In the genomic region with DNA sequence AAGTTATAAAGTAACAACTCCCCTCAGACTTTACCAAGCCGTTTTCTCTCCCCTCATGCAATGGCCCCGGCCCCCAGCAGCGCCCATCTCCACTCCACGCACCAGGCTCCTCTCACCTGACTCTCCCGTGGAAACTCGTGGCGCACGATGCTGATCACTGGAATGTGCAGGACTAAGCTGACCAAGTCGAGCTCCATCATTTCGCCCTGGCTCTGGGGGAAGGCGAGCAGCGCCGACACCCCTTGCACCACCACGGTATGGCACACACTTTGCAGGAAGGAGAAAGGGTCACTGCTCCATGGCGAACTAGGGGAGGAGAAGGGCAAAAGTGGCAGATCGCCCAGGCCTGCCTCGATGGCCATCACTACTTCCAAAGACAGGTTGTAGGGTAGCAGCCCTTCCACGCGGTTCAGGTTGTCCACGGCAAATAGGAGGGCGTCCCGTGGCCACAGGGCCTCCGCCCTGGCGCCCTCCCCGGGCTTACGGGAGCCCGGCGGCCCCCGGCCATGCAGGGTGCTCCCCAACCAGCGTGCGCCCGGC, we compare ENCODE assay signal across 17 cellular contexts. TPM values are rescaled to one million over a fixed set of nuclear protein-coding genes. Genes with fewer than 3 reads are reported as not detected.
DNase-seq lines count a peak whose midpoint lies in the region; ATAC-seq and TF ChIP-seq lines count a peak whose summit lies in the region.
"Had no signal": no experiment of that assay in that cellular context is flagged by ENCODE, and none has a peak within 500 bp of the region (broad histone marks: within the 10 kb centered on the region; RNA-seq: fewer than 3 reads in every experiment).

No MANE protein-coding gene starts in this region.

- DNase-seq in heart right ventricle (no peak), Right ventricle myocardium superior (no peak), osteoblast (ENCODE audit: insufficient read length, low spot score, missing footprints) (peak; percentile 13), aorta (peak; percentile 35 to 62), Karpas-422 (no peak), OCI-M1 (lab: John Stamatoyannopoulos, UW) (no peak)
- DNase-seq: activated CD8-positive, alpha-beta memory T cell treated with anti-CD3 and anti-CD28 coated beads for 24 hours; activated effector memory CD4-positive, alpha-beta T cell treated with Interleukin-2 at 50 U/mL for 16 hours; effector CD4-positive, alpha-beta T cell; GDM1; KG1; mesenchymal stem cell had no signal

- H3K9me2 ChIP-seq in Karpas-422 (replicated peaks; ENCODE audit: insufficient read depth, low read length), result no peaks in the 10 kb centered on the region

- H3K4me1 ChIP-seq in heart right ventricle (peaks cover 0 to 19% (median 10%) of the 10 kb centered on the region in 9 donors), osteoblast (ENCODE audit: insufficient read depth, low read length) (no peaks in the 10 kb centered on the region), aorta (ENCODE audit: control insufficient read depth in 1 of 2, insufficient read depth in 2 of 2, low read length in 2 of 2) (no peaks in the 10 kb centered on the region), Karpas-422 (ENCODE audit: low read length) (no peaks in the 10 kb centered on the region)
- H3K4me1 ChIP-seq: Caco-2 had no signal

- H3K79me2 ChIP-seq in osteoblast (ENCODE audit: insufficient read depth, low read length), result no peaks in the 10 kb centered on the region
- no peaks in the 10 kb centered on the region for H3K79me2 ChIP-seq in Karpas-422 (ENCODE audit: low read length)

- H2AFZ ChIP-seq in osteoblast (ENCODE audit: low read length), result no peak overlapping the region
- H2AFZ ChIP-seq in Karpas-422 (ENCODE audit: low read length), result no peak overlapping the region

- H3K4me3 ChIP-seq in heart right ventricle (peak overlapping the region in 9 of 10 donors; percentile 39 to 59 (median 51)), osteoblast (ENCODE audit: insufficient read depth, low read length) (no peak overlapping the region), aorta (ENCODE audit: low read length in 2 of 2) (no peak overlapping the region), Karpas-422 (ENCODE audit: low read length) (no peak overlapping the region)

- 8 to 14% methylated on average over 32 of the region's 32 CpGs for WGBS in heart right ventricle, 2 donors
- WGBS in aorta, 2 donors, result 9 to 12% methylated on average over 23 to 32 of the region's 32 CpGs

- H3K4me2 ChIP-seq in osteoblast (ENCODE audit: insufficient read depth, low read length) (no peak overlapping the region), Karpas-422 (ENCODE audit: low read depth, low read length, poor library complexity, severe bottlenecking) (no peak overlapping the region)

- H3K9me3 ChIP-seq in heart right ventricle (no peaks in the 10 kb centered on the region), osteoblast (ENCODE audit: low read depth, low read length) (no peaks in the 10 kb centered on the region), aorta (ENCODE audit: control insufficient read depth, low read length) (no peaks in the 10 kb centered on the region), Karpas-422 (ENCODE audit: low read length) (no peaks in the 10 kb centered on the region)
- H3K9me3 ChIP-seq: Caco-2 had no signal

- H3K27ac ChIP-seq in heart right ventricle (no peak overlapping the region), osteoblast (ENCODE audit: low read depth, low read length) (no peak overlapping the region), aorta (ENCODE audit: low read depth in 1 of 2, low read length in 2 of 2) (no peak overlapping the region), Karpas-422 (ENCODE audit: low read length) (no peak overlapping the region)

- no peak overlapping the region for H3K9ac ChIP-seq in Karpas-422 (ENCODE audit: low read length)

- no peaks in the 10 kb centered on the region for H4K20me1 ChIP-seq in osteoblast (ENCODE audit: insufficient read depth, low read length)
- H4K20me1 ChIP-seq in Karpas-422 (ENCODE audit: insufficient read depth, low read depth, low read length), result no peaks in the 10 kb centered on the region

- TF ChIP-seq CTCF in heart right ventricle (IDR thresholded peaks at IDR 0.05) (no peak), osteoblast (IDR thresholded peaks at IDR 0.05; ENCODE audit: extremely low read depth, low read depth, low read length) (no peak)

- H3K27me3 ChIP-seq in heart right ventricle (peaks cover 9 to 91% (median 67%) of the 10 kb centered on the region in 7 donors), osteoblast (ENCODE audit: insufficient read depth, low read length) (no peaks in the 10 kb centered on the region), aorta (ENCODE audit: control insufficient read depth in 1 of 2, insufficient read depth in 2 of 2, low read length in 1 of 2) (peaks cover 0 to 2% of the 10 kb centered on the region in 2 donors), Karpas-422 (ENCODE audit: low read length) (no peaks in the 10 kb centered on the region)

- ATAC-seq in heart right ventricle (no peak), Right ventricle myocardium superior (ENCODE audit: poor library complexity) (no peak), esophagus mucosa (peak; percentile 18), aorta (ENCODE audit: low FRiP score) (no peak), GM19328 (IDR thresholded peaks at IDR 0.05; ENCODE audit: unreplicated experiment) (no peak)

- H3K36me3 ChIP-seq in heart right ventricle (no peaks in the 10 kb centered on the region), osteoblast (ENCODE audit: insufficient read depth, low read length) (no peaks in the 10 kb centered on the region), aorta (ENCODE audit: control insufficient read depth in 1 of 2, insufficient read depth in 2 of 2, low read length in 1 of 2) (no peaks in the 10 kb centered on the region), Karpas-422 (ENCODE audit: insufficient read depth, low read length) (no peaks in the 10 kb centered on the region)

- intact Hi-C loops in heart right ventricle (cut with DNase I), result loop anchor here in 2 of 10 donors (5.0 kb wide), 1 partner anchor 135 kb away; no protein-coding TSS in a partner anchor
- intact Hi-C loops in Right ventricle myocardium superior (cut with DNase I), result no loop called here
- intact Hi-C loops in aorta (cut with DNase I), result no loop called here

RNA-seq across cellular contexts. Expression of gene GRIN3A, which starts 1.2 kb away (rescaled TPM):
- total RNA-seq in heart right ventricle (1 to 10 TPM in 1 of 10 donors, under 1 TPM in 9; 0.07 to 1.4 (median 0.38) TPM), Right ventricle myocardium superior (0.81 TPM), esophagus mucosa (not detected), osteoblast (not detected in 2 replicates), aorta (under 1 TPM; 0.13 to 0.33 TPM)
- polyA plus RNA-seq in heart right ventricle (under 1 TPM; 0.06 to 0.29 TPM), aorta (not detected)
- not detected in 2 replicates for total RNA-seq in Karpas-422 (2014; rRNA removed; shearing (Covaris generic); ENCODE audit: low replicate concordance)
- total RNA-seq: Caco-2, omental fat pad, SK-MEL-5 had no signal

Comparison
In these comparisons a context has a peak if more than half of its experiments do, and no peak if none do; other contexts are left out.
1. DNase-seq: peak in osteoblast (single experiment) and aorta (2 of 2); none in heart right ventricle (0 of 2), Right ventricle myocardium superior (single experiment), Karpas-422 (single experiment) and OCI-M1 (single experiment).
2. H3K4me3 ChIP-seq: peak in heart right ventricle (9 of 10); none in osteoblast (single experiment), aorta (0 of 2) and Karpas-422 (single experiment).